Comparison of ENCODE assay signal across 29 cellular contexts in the genomic region with DNA sequence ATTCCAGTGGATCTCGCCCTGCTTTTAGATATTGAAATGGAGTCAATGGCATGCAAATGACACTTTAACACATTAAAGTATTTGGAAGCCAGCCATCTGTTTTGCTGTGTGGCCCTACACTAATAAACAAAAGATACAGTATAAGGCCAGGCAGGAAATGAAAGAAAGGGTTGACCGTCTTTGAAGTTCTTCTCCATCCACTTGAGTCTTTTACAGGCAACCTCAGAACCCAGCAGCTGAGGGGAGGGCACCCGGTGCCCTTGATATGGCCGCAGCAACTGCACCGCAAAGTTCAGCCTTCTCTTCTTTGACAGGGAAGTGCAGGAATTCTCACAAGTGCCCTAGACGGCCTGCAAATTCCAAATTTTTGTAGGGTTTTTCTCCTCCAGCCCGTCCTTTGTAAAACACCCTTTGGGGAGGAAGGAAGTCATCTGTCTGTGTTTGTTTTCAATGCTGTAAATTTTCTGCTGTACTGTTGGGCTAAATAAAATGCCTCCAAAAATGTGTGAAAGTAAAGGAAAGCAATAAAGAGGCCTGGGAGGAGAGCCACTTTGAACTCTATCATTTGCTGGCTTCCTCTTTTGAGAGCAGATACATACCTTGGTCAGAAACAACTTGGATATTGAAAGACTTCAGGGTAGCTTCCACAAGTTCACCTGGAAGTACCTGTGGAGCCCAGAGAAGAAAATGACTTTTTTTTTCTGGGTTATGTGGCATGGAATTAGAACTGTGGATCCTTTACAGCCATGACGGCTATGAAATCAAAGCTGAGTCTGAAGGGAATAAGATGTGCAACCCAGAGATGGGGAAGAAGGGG. TPM values are rescaled to one million over a fixed set of nuclear protein-coding genes. Genes with fewer than 3 reads are reported as not detected.
DNase-seq lines count a peak whose midpoint lies in the region; ATAC-seq and TF ChIP-seq lines count a peak whose summit lies in the region.
"Had no signal": no experiment of that assay in that cellular context is flagged by ENCODE, and none has a peak within 500 bp of the region (broad histone marks: within the 10 kb centered on the region; RNA-seq: fewer than 3 reads in every experiment).

No MANE protein-coding gene starts in this region.

- H3K4me3 Mint-ChIP-seq in H9 (no peak overlapping the region; a peak in 1 of 5 replicates), endodermal cell (no peak overlapping the region), neural progenitor cell (no peak overlapping the region), chondrocyte (ENCODE audit: unreplicated experiment) (no peak overlapping the region)
- no peak overlapping the region for H3K4me3 Mint-ChIP-seq in CD8-positive, alpha-beta T cell
- H3K4me3 Mint-ChIP-seq: memory B cell; stimulated activated naive CD8-positive, alpha-beta T cell treated with anti-CD3 and anti-CD28 coated beads, Interleukin-15, amount 100 ng/mL, for 72 hours; T-helper 1 cell treated with Interleukin-12 subunit alpha and Interleukin-12 subunit beta and Interleukin-4 antibody, amounts not matched to agents 30 μg/mL and 1 μg/mL, for 36 hours had no signal

- no peak overlapping the region for H3K23ac ChIP-seq in H9 (ENCODE audit: insufficient read length, low read depth, low read length)

- no peaks in the 10 kb centered on the region for H3K79me1 ChIP-seq in H9 (ENCODE audit: insufficient read depth, low read depth, low read length, poor library complexity, severe bottlenecking)

- H3K36me3 ChIP-seq in endodermal cell (ENCODE audit: control insufficient read depth, insufficient read depth, low read length) (no peaks in the 10 kb centered on the region), neural progenitor cell (no peaks in the 10 kb centered on the region)
- no peaks in the 10 kb centered on the region for H3K36me3 ChIP-seq in CD8-positive, alpha-beta T cell (ENCODE audit: insufficient read depth, low read length)
- H3K36me3 ChIP-seq: breast epithelium, thyroid gland had no signal

- H3K23me2 ChIP-seq in H9 (ENCODE audit: insufficient read length, low read depth, low read length, poor library complexity, severe bottlenecking), result peaks cover 7% of the 10 kb centered on the region

- H3F3A ChIP-seq in neural progenitor cell (ENCODE audit: low read depth), result peaks cover 9% of the 10 kb centered on the region

- intact Hi-C loops in CD8-positive, alpha-beta T cell (cut with DNase I, micrococcal nuclease), result loop anchor here (10.0 kb wide), 2 partner anchors 227 to 653 kb away; a partner anchor contains a TSS

- H3K9ac ChIP-seq in H9 (ENCODE audit: extremely low read depth, insufficient read length, low read length), result no peak overlapping the region
- H3K9ac ChIP-seq in endodermal cell (ENCODE audit: extremely low read depth, low read length, poor library complexity, severe bottlenecking), result no peak overlapping the region
- no peak overlapping the region for H3K9ac ChIP-seq in neural progenitor cell

- ATAC-seq in CD8-positive, alpha-beta T cell, result no peak
- ATAC-seq in HG03439 (IDR thresholded peaks at IDR 0.05; ENCODE audit: unreplicated experiment), result no peak
- ATAC-seq: activated naive CD4-positive, alpha-beta T cell treated with anti-CD3 and anti-CD28 coated beads, Interleukin-2, amount 50 U/mL, for 72 hours; HCT116; stimulated activated naive CD8-positive, alpha-beta T cell treated with anti-CD3 and anti-CD28 coated beads, Interleukin-15, amount 100 ng/mL, for 72 hours had no signal

- H3K27ac Mint-ChIP-seq in H9 (no peak overlapping the region), endodermal cell (no peak overlapping the region), neural progenitor cell (no peak overlapping the region), chondrocyte (ENCODE audit: unreplicated experiment) (no peak overlapping the region)
- no peak overlapping the region for H3K27ac Mint-ChIP-seq in CD8-positive, alpha-beta T cell
- H3K27ac Mint-ChIP-seq: activated naive CD4-positive, alpha-beta T cell treated with anti-CD3 and anti-CD28 coated beads, Interleukin-2, amount 50 U/mL, for 72 hours; memory B cell; stimulated activated naive CD8-positive, alpha-beta T cell treated with anti-CD3 and anti-CD28 coated beads, Interleukin-15, amount 100 ng/mL, for 72 hours had no signal

- H3K56ac ChIP-seq in H9 (ENCODE audit: insufficient read length, low read depth, low read length), result no peak overlapping the region

- H3K27me3 Mint-ChIP-seq in H9 (ENCODE audit: low read depth) (peaks cover 100% of the 10 kb centered on the region), endodermal cell (ENCODE audit: insufficient read depth) (peaks cover 100% of the 10 kb centered on the region), neural progenitor cell (ENCODE audit: insufficient read depth, low read depth) (peaks cover 87% of the 10 kb centered on the region), chondrocyte (ENCODE audit: low read depth) (peaks cover 59% of the 10 kb centered on the region)
- peaks cover 51% of the 10 kb centered on the region for H3K27me3 Mint-ChIP-seq in CD8-positive, alpha-beta T cell (ENCODE audit: low read depth)

- no peaks in the 10 kb centered on the region for H4K20me1 ChIP-seq in H9 (ENCODE audit: control insufficient read depth, insufficient read depth, insufficient read length)
- H4K20me1 ChIP-seq in neural progenitor cell (ENCODE audit: low read depth), result peaks cover 54% of the 10 kb centered on the region

- no peak overlapping the region for H3K27ac ChIP-seq in H9 (ENCODE audit: insufficient read length, low read depth, low read length)
- no peak overlapping the region for H3K27ac ChIP-seq in endodermal cell (ENCODE audit: low read depth, low read length)
- H3K27ac ChIP-seq in neural progenitor cell, result no peak overlapping the region
- H3K27ac ChIP-seq in CD8-positive, alpha-beta T cell (ENCODE audit: low read depth, low read length), result no peak overlapping the region
- H3K27ac ChIP-seq: breast epithelium, C4-2B, epithelial cell of prostate, RWPE1, thyroid gland had no signal

- CTCF ChIA-PET in CD8-positive, alpha-beta T cell (lab: Charles Lee), result no interaction called here

- H3K9me3 ChIP-seq in H9 (ENCODE audit: control insufficient read depth, low read depth, low read length) (no peaks in the 10 kb centered on the region), endodermal cell (ENCODE audit: control insufficient read depth, low read length) (no peaks in the 10 kb centered on the region), neural progenitor cell (ENCODE audit: low read depth) (no peaks in the 10 kb centered on the region)
- no peaks in the 10 kb centered on the region for H3K9me3 ChIP-seq in CD8-positive, alpha-beta T cell (ENCODE audit: low read length)
- H3K9me3 ChIP-seq: breast epithelium, thyroid gland had no signal

- no peak overlapping the region for H4K91ac ChIP-seq in H9 (ENCODE audit: insufficient read length, low read depth, low read length)

- no peak for TF ChIP-seq CTCF in H9 (conservative IDR thresholded peaks at IDR 0.05)
- no peak for TF ChIP-seq CTCF in endodermal cell (conservative IDR thresholded peaks at IDR 0.05)
- TF ChIP-seq CTCF in neural progenitor cell (IDR thresholded peaks at IDR 0.05), result no peak
- TF ChIP-seq CTCF in CD8-positive, alpha-beta T cell (IDR thresholded peaks at IDR 0.05), result no peak
- TF ChIP-seq CTCF in chondrocyte (IDR thresholded peaks at IDR 0.05), result no peak

- no peak overlapping the region for H2BK12ac ChIP-seq in H9 (ENCODE audit: insufficient read length, low read depth, low read length)

- H3K27me3 ChIP-seq in H9 (ENCODE audit: insufficient read depth, low read length), result peaks cover 88% of the 10 kb centered on the region
- H3K27me3 ChIP-seq in endodermal cell (ENCODE audit: control insufficient read depth, insufficient read depth, low read length, poor library complexity, severe bottlenecking), result peaks cover 100% of the 10 kb centered on the region
- H3K27me3 ChIP-seq in neural progenitor cell, result peaks cover 100% of the 10 kb centered on the region
- H3K27me3 ChIP-seq in CD8-positive, alpha-beta T cell (ENCODE audit: insufficient read depth, low read length), result peaks cover 16% of the 10 kb centered on the region

- no peak overlapping the region for H3K18ac ChIP-seq in H9 (ENCODE audit: insufficient read length, low read depth, low read length)

- H3K4me1 Mint-ChIP-seq in H9 (peaks cover 42 to 43% of the 10 kb centered on the region in 2 experiments), endodermal cell (peaks cover 28% of the 10 kb centered on the region), neural progenitor cell (peaks cover 8% of the 10 kb centered on the region), chondrocyte (ENCODE audit: low read depth) (peaks cover 15% of the 10 kb centered on the region)
- peaks cover 28% of the 10 kb centered on the region for H3K4me1 Mint-ChIP-seq in CD8-positive, alpha-beta T cell (ENCODE audit: low read depth)

- no peaks in the 10 kb centered on the region for H3K79me2 ChIP-seq in H9 (ENCODE audit: insufficient read depth, low read length)
- H3K79me2 ChIP-seq in neural progenitor cell (ENCODE audit: low read depth), result no peaks in the 10 kb centered on the region

- H3K4me1 ChIP-seq in H9 (ENCODE audit: insufficient read depth, low read length), result peaks cover 5% of the 10 kb centered on the region; the same call in 1 of the 2 replicates
- no peaks in the 10 kb centered on the region for H3K4me1 ChIP-seq in endodermal cell (ENCODE audit: control insufficient read depth, insufficient read depth, low read length)
- peaks cover 7% of the 10 kb centered on the region for H3K4me1 ChIP-seq in neural progenitor cell
- H3K4me1 ChIP-seq in CD8-positive, alpha-beta T cell (ENCODE audit: insufficient read depth, low read length), result peaks cover 21% of the 10 kb centered on the region
- H3K4me1 ChIP-seq: breast epithelium had no signal

- H2BK15ac ChIP-seq in H9 (ENCODE audit: low read depth, low read length), result no peak overlapping the region

- H4K5ac ChIP-seq in H9 (ENCODE audit: insufficient read length, low read depth, low read length), result no peak overlapping the region

- no peak overlapping the region for H3K4ac ChIP-seq in H9 (ENCODE audit: low read depth, low read length)

- H2BK120ac ChIP-seq in H9 (ENCODE audit: low read depth, low read length, poor library complexity, severe bottlenecking), result no peak overlapping the region

- H2BK5ac ChIP-seq in H9 (ENCODE audit: insufficient read length, low read length), result no peak overlapping the region

- DNase-seq in H9, result peak; percentile 83
- peak; percentile 45 for DNase-seq in KBM-7
- DNase-seq in endodermal cell, result peak; percentile 79
- DNase-seq in neural progenitor cell (ENCODE audit: low spot score), result peak; percentile 11
- no peak for DNase-seq in CD8-positive, alpha-beta T cell
- DNase-seq in chondrocyte (ENCODE audit: low spot score), result no peak
- no peak for DNase-seq in NCI-H774 (lab: John Stamatoyannopoulos, UW)
- DNase-seq: activated T-cell treated with anti-CD3 and anti-CD28 coated beads for 4 hours; effector CD4-positive, alpha-beta T cell; glutamatergic neuron; kidney glomerular epithelial cell; NCI-H1105 treated with DMSO at 0.1 percent for 48 hours; NCI-H2029; NCI-H2227 treated with DMSO at 0.1 percent for 48 hours; stimulated activated CD4-positive, alpha-beta T cell treated with anti-CD3 and anti-CD28 coated beads, Interleukin-1b, Interleukin-23, amount 100 ng/mL, for 48 hours; stimulated activated CD8-positive, alpha-beta memory T cell treated with anti-CD3 and anti-CD28 coated beads, Interleukin-4, amount 100 ng/mL, for 48 hours; stimulated activated naive CD8-positive, alpha-beta T cell treated with anti-CD3 and anti-CD28 coated beads, Interleukin-15, amount 100 ng/mL, for 72 hours; thyroid gland had no signal

- H3K9me3 Mint-ChIP-seq in H9 (peaks cover 3 to 17% of the 10 kb centered on the region in 2 experiments; a peak in 2 of 5 replicates), endodermal cell (peaks cover 13% of the 10 kb centered on the region), neural progenitor cell (peaks cover 17% of the 10 kb centered on the region), chondrocyte (ENCODE audit: low read depth) (no peaks in the 10 kb centered on the region)
- peaks cover 3% of the 10 kb centered on the region for H3K9me3 Mint-ChIP-seq in CD8-positive, alpha-beta T cell
- H3K9me3 Mint-ChIP-seq: memory B cell; stimulated activated naive CD8-positive, alpha-beta T cell treated with anti-CD3 and anti-CD28 coated beads, Interleukin-15, amount 100 ng/mL, for 72 hours; T-helper 1 cell treated with Interleukin-12 subunit alpha and Interleukin-12 subunit beta and Interleukin-4 antibody, amounts not matched to agents 30 μg/mL and 1 μg/mL, for 36 hours had no signal

- H2AFZ ChIP-seq in H9 (ENCODE audit: low read length), result no peak overlapping the region
- no peak overlapping the region for H2AFZ ChIP-seq in neural progenitor cell (replicated peaks)

- H3K36me3 Mint-ChIP-seq in H9 (ENCODE audit: insufficient read depth in 1 of 3, low read depth in 3 of 3) (no peaks in the 10 kb centered on the region; a peak in 1 of 7 replicates), endodermal cell (ENCODE audit: low read depth) (no peaks in the 10 kb centered on the region), neural progenitor cell (no peaks in the 10 kb centered on the region), chondrocyte (ENCODE audit: low read depth) (peaks cover under 1% of the 10 kb centered on the region)
- no peaks in the 10 kb centered on the region for H3K36me3 Mint-ChIP-seq in CD8-positive, alpha-beta T cell
- H3K36me3 Mint-ChIP-seq: memory B cell had no signal

- no peak overlapping the region for H3K14ac ChIP-seq in H9 (ENCODE audit: insufficient read depth, low read length)

- no CpG with 5 or more reads among the region's 8 CpGs for WGBS in H9 (ENCODE audit: extremely low coverage, insufficient read length, low lambda C conversion rate)
- 9 to 26% methylated on average over 6 to 8 of the region's 8 CpGs for WGBS in endodermal cell (ENCODE audit: insufficient coverage in 1 of 2, insufficient read length in 1 of 2), 2 experiments

- H3T11ph ChIP-seq in H9 (ENCODE audit: low read length), result no peak overlapping the region

- POLR2A ChIA-PET in CD8-positive, alpha-beta T cell (lab: Charles Lee), result interaction anchor here (0.6 kb wide), 1 partner anchor 715 kb away, joined by 4 read pairs; no protein-coding TSS in a partner anchor

- no peak overlapping the region for H4K8ac ChIP-seq in H9 (replicated peaks; ENCODE audit: insufficient read length, low read depth, low read length)

- H2AK5ac ChIP-seq in H9 (ENCODE audit: insufficient read length, low read length), result no peak overlapping the region

- H3K4me3 ChIP-seq in endodermal cell (ENCODE audit: low read length) (no peak overlapping the region), neural progenitor cell (no peak overlapping the region)
- no peak overlapping the region for H3K4me3 ChIP-seq in CD8-positive, alpha-beta T cell (ENCODE audit: low read depth, low read length)
- H3K4me3 ChIP-seq: breast epithelium, smooth muscle cell, thyroid gland had no signal

- in situ Hi-C loops in KBM-7 (cut with MboI; ENCODE audit: low pct_unique_long_range_greater_than_20kb, low sequenced_read_pairs), result no loop called here

- no peak overlapping the region for H3K4me2 ChIP-seq in H9 (ENCODE audit: insufficient read depth, insufficient read length, low read length)
- H3K4me2 ChIP-seq in neural progenitor cell, result no peak overlapping the region
- H3K4me2 ChIP-seq: smooth muscle cell had no signal

- no peak overlapping the region for H2BK20ac ChIP-seq in H9 (ENCODE audit: low read depth, low read length, poor library complexity, severe bottlenecking)

RNA-seq across cellular contexts. Expression of a gene that starts 3.7 kb away (rescaled TPM):
- total RNA-seq in H9 (2021), result 0.11 TPM in 1 of 2 replicates, not detected in the other
- total RNA-seq in endodermal cell, result not detected
- polyA plus RNA-seq in endodermal cell (2013, experiment 1 of 2), result 4.1 TPM
- 4.2 TPM for polyA plus RNA-seq in endodermal cell (2013, experiment 2 of 2)
- total RNA-seq in neural progenitor cell (ENCODE audit: low replicate concordance), result not detected in 2 replicates
- under 1 TPM; 0.79 to 0.83 TPM for total RNA-seq in CD8-positive, alpha-beta T cell
- total RNA-seq in chondrocyte, result 2.7 to 2.9 TPM in 2 of 3 replicates, not detected in the other
- polyA plus RNA-seq: smooth muscle cell had no signal

RNA-seq across cellular contexts. Expression of a gene that starts 10.3 kb away (rescaled TPM):
- total RNA-seq in H9 (2021), result not detected in 2 replicates
- total RNA-seq in endodermal cell, result not detected
- polyA plus RNA-seq in endodermal cell (2013, experiment 1 of 2), result 27.2 TPM
- 22.7 TPM for polyA plus RNA-seq in endodermal cell (2013, experiment 2 of 2)
- total RNA-seq in neural progenitor cell (ENCODE audit: low replicate concordance), result not detected in 2 replicates
- total RNA-seq in CD8-positive, alpha-beta T cell, result not detected
- 8.3 to 10.2 TPM in 2 of 3 replicates, not detected in the other for total RNA-seq in chondrocyte
- total RNA-seq: activated naive CD4-positive, alpha-beta T cell treated with anti-CD3 and anti-CD28 coated beads, Interleukin-2, amount 50 U/mL, for 72 hours; G401; smooth muscle cell had no signal
- polyA plus RNA-seq: smooth muscle cell had no signal

RNA-seq across cellular contexts. Expression of a gene that starts 38.4 kb away (rescaled TPM):
- total RNA-seq in H9 (2021) (not detected in 2 replicates), endodermal cell (not detected), neural progenitor cell (ENCODE audit: low replicate concordance) (not detected in 2 replicates), chondrocyte (0.30 TPM in 1 of 3 replicates, not detected in the others)
- polyA plus RNA-seq in endodermal cell (2013, experiment 1 of 2), result 5.4 TPM
- 2.2 TPM for polyA plus RNA-seq in endodermal cell (2013, experiment 2 of 2)
- total RNA-seq in CD8-positive, alpha-beta T cell, result under 1 TPM in 1 of 2 experiments, not detected in 1; 0.36 TPM
- total RNA-seq: G401, smooth muscle cell had no signal

RNA-seq across cellular contexts. Expression of a gene that starts 51.3 kb away (rescaled TPM):
- total RNA-seq in H9 (2021) (not detected in 2 replicates), endodermal cell (not detected), neural progenitor cell (ENCODE audit: low replicate concordance) (not detected in 2 replicates), chondrocyte (not detected in 3 replicates)
- 11.4 TPM for polyA plus RNA-seq in endodermal cell (2013, experiment 1 of 2)
- polyA plus RNA-seq in endodermal cell (2013, experiment 2 of 2), result 5.3 TPM
- under 1 TPM; 0.28 to 0.81 TPM for total RNA-seq in CD8-positive, alpha-beta T cell
- total RNA-seq: activated naive CD4-positive, alpha-beta T cell treated with anti-CD3 and anti-CD28 coated beads, Interleukin-2, amount 50 U/mL, for 72 hours had no signal

RNA-seq across cellular contexts. Expression of a gene that starts 55.4 kb away (rescaled TPM):
- not detected in 2 replicates for total RNA-seq in H9 (2021)
- not detected for total RNA-seq in endodermal cell
- polyA plus RNA-seq in endodermal cell (2013, experiment 1 of 2), result 8.6 TPM
- 5.5 TPM for polyA plus RNA-seq in endodermal cell (2013, experiment 2 of 2)
- total RNA-seq in neural progenitor cell (ENCODE audit: low replicate concordance), result not detected in 2 replicates
- total RNA-seq in CD8-positive, alpha-beta T cell, result not detected
- total RNA-seq in chondrocyte, result not detected in 3 replicates

Comparison
In these comparisons a context has a peak if more than half of its experiments do, and no peak if none do; other contexts are left out.
1. DNase-seq: peak in H9 (single experiment), KBM-7 (single experiment), endodermal cell (single experiment) and neural progenitor cell (single experiment); none in CD8-positive, alpha-beta T cell (0 of 7), chondrocyte (single experiment) and NCI-H774 (single experiment).